Comparison of ENCODE assay signal across 17 cellular contexts in the genomic region with DNA sequence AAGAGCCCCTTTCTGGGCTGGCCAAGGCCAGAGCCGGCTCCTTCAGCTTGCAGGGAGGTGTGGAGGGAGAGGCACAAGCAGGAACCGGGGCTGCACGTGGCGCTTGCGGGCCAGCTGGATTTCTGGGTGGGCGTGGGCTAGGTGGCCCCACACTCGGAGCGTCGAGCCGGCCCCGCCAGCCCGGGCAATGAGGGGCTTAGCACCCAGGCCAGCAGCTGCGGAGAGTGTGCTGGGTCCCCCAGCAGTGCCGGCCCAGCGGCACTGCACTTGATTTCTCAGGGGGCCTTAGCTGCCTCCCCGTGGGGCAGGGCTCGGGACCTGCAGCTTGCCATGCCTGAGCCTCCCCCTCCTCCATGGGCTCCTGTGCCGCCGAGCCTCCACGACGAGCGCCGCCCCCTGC. TPM values are rescaled to one million over a fixed set of nuclear protein-coding genes. Genes with fewer than 3 reads are reported as not detected.
DNase-seq lines count a peak whose midpoint lies in the region; ATAC-seq and TF ChIP-seq lines count a peak whose summit lies in the region.
"Had no signal": no experiment of that assay in that cellular context is flagged by ENCODE, and none has a peak within 500 bp of the region (broad histone marks: within the 10 kb centered on the region; RNA-seq: fewer than 3 reads in every experiment).

No MANE protein-coding gene starts in this region.

- TF ChIP-seq CTCF in right atrium auricular region (IDR thresholded peaks at IDR 0.05) = no peak
- no peak for TF ChIP-seq CTCF in heart right ventricle (IDR thresholded peaks at IDR 0.05)
- TF ChIP-seq CTCF in sigmoid colon (IDR thresholded peaks at IDR 0.05) = no peak

- no peaks in the 10 kb centered on the region for H3K79me2 ChIP-seq in mesendoderm (ENCODE audit: control insufficient read depth, insufficient read depth, low read length)

- no peak overlapping the region for H3K18ac ChIP-seq in mesendoderm (ENCODE audit: low read length)

- no peak for TF ChIP-seq EP300 in sigmoid colon (IDR thresholded peaks at IDR 0.05)

- H2AK5ac ChIP-seq in mesendoderm (ENCODE audit: low read length) = no peak overlapping the region

- no peak overlapping the region for H3K9ac ChIP-seq in mesendoderm (ENCODE audit: low read length)
- H3K9ac ChIP-seq: GM23248 had no signal

- H3K27me3 ChIP-seq in right atrium auricular region = no peaks in the 10 kb centered on the region
- peaks cover 0 to 4% (median 0%) of the 10 kb centered on the region in 7 donors for H3K27me3 ChIP-seq in heart right ventricle
- peaks cover 0 to 2% (median 0%) of the 10 kb centered on the region in 3 donors for H3K27me3 ChIP-seq in sigmoid colon
- H3K27me3 ChIP-seq in mesendoderm (ENCODE audit: insufficient read depth, low read length, poor library complexity) = no peaks in the 10 kb centered on the region
- H3K27me3 ChIP-seq: BE2C had no signal

- no peak overlapping the region for H3K4ac ChIP-seq in mesendoderm (ENCODE audit: low read depth, low read length)

- no peak overlapping the region for H2BK120ac ChIP-seq in mesendoderm (ENCODE audit: low read depth, low read length)

- H4K8ac ChIP-seq in mesendoderm (ENCODE audit: low read depth, low read length) = no peak overlapping the region

- H3K36me3 ChIP-seq in right atrium auricular region (no peaks in the 10 kb centered on the region), heart right ventricle (no peaks in the 10 kb centered on the region), sigmoid colon (no peaks in the 10 kb centered on the region), mesendoderm (ENCODE audit: control insufficient read depth, insufficient read depth, low read length) (no peaks in the 10 kb centered on the region)
- H3K36me3 ChIP-seq: BE2C, HAP-1 had no signal

- no peak overlapping the region for H3K27ac ChIP-seq in right atrium auricular region
- H3K27ac ChIP-seq in heart right ventricle = no peak overlapping the region
- no peak overlapping the region for H3K27ac ChIP-seq in sigmoid colon
- no peak overlapping the region for H3K27ac ChIP-seq in mesendoderm (ENCODE audit: low read depth, low read length)
- H3K27ac ChIP-seq: GM23248 had no signal

- TF ChIP-seq POLR2A in sigmoid colon (IDR thresholded peaks at IDR 0.05) = no peak

- H3K79me1 ChIP-seq in mesendoderm (ENCODE audit: low read length) = no peaks in the 10 kb centered on the region

- H3K9me3 ChIP-seq in right atrium auricular region (no peaks in the 10 kb centered on the region), heart right ventricle (no peaks in the 10 kb centered on the region), sigmoid colon (no peaks in the 10 kb centered on the region)
- H3K9me3 ChIP-seq: BE2C, HAP-1 had no signal

- H3K4me1 ChIP-seq in right atrium auricular region = no peaks in the 10 kb centered on the region
- H3K4me1 ChIP-seq in heart right ventricle = no peaks in the 10 kb centered on the region
- H3K4me1 ChIP-seq in sigmoid colon = no peaks in the 10 kb centered on the region
- no peaks in the 10 kb centered on the region for H3K4me1 ChIP-seq in mesendoderm (ENCODE audit: control insufficient read depth, low read depth, low read length)
- H3K4me1 ChIP-seq: BE2C, HAP-1 had no signal

- H2BK15ac ChIP-seq in mesendoderm (replicated peaks; ENCODE audit: low read depth) = no peak overlapping the region

- intact Hi-C loops in heart right ventricle (cut with DNase I) = loop anchor here in 1 of 10 donors (2.0 kb wide), 1 partner anchor 141 kb away; no protein-coding TSS in a partner anchor
- intact Hi-C loops in sigmoid colon (cut with DNase I) = no loop called here

- H3K56ac ChIP-seq in mesendoderm (ENCODE audit: low read length) = no peak overlapping the region

- ATAC-seq in heart right ventricle = no peak
- no peak for ATAC-seq in left lobe of liver

- no peak overlapping the region for H3K4me2 ChIP-seq in mesendoderm (ENCODE audit: low read length)

- H3K4me3 ChIP-seq in right atrium auricular region (no peak overlapping the region), heart right ventricle (no peak overlapping the region), sigmoid colon (no peak overlapping the region), mesendoderm (ENCODE audit: low read length) (no peak overlapping the region)
- H3K4me3 ChIP-seq: GM23248, HAP-1 had no signal

- H2BK5ac ChIP-seq in mesendoderm (ENCODE audit: low read length) = no peak overlapping the region

- DNase-seq in right atrium auricular region (ENCODE audit: low spot score) (peak; percentile 23), heart right ventricle (no peak), left lobe of liver (ENCODE audit: low spot score) (peak; percentile 26), sigmoid colon (peak; percentile 33), mesendoderm (no peak), HuH-7.5 (ENCODE audit: low spot score) (no peak), AG08396 (ENCODE audit: low spot score) (no peak)
- DNase-seq: BE2C; C1 segment of cervical spinal cord; CD4-positive, CD25-positive, alpha-beta regulatory T cell; CD8-positive, alpha-beta memory T cell; COR-L47; DMS 273 treated with DMSO at 0.1 percent for 48 hours; GM23248 had no signal

- H4K5ac ChIP-seq in mesendoderm (ENCODE audit: low read length) = no peak overlapping the region

- H3K23ac ChIP-seq in mesendoderm (ENCODE audit: low read length) = no peak overlapping the region

- WGBS in heart right ventricle, 2 donors = 95 to 97% methylated on average over 22 to 23 of the region's 23 CpGs
- 93 to 97% methylated on average over 23 of the region's 23 CpGs for WGBS in sigmoid colon, 2 donors
- WGBS in mesendoderm (ENCODE audit: extremely low coverage, insufficient coverage, low lambda C conversion rate) = no CpG with 5 or more reads among the region's 23 CpGs

RNA-seq across cellular contexts. Expression of a gene that starts 48.1 kb away (rescaled TPM):
- total RNA-seq in right atrium auricular region (under 1 TPM in 1 of 2 donors, not detected in 1; 0.12 TPM), heart right ventricle (not detected), left lobe of liver (not detected), sigmoid colon (under 1 TPM in 1 of 4 donors, not detected in 3; 0.33 TPM)
- polyA plus RNA-seq in heart right ventricle (not detected), sigmoid colon (under 1 TPM in 1 of 3 donors, not detected in 2; 0.06 TPM)
- polyA plus RNA-seq in mesendoderm (2013, experiment 1 of 2) = 0.06 TPM
- 0.04 TPM for polyA plus RNA-seq in mesendoderm (2013, experiment 2 of 2)
- total RNA-seq: GM23248, H4, HT-29 had no signal
- polyA plus RNA-seq: CD4-positive, CD25-positive, alpha-beta regulatory T cell; CD8-positive, alpha-beta memory T cell; GM23248 had no signal

Comparison
In these comparisons a context has a peak if more than half of its experiments do, and no peak if none do; other contexts are left out.
1. DNase-seq: peak in right atrium auricular region (single experiment), left lobe of liver (single experiment) and sigmoid colon (single experiment); none in heart right ventricle (0 of 2), mesendoderm (single experiment), HuH-7.5 (single experiment) and AG08396 (single experiment).